In genomic region chr1:15215116-15215515, GRCh38 we compare ENCODE assay signal across 19 cellular contexts. TPM values are rescaled to one million over a fixed set of nuclear protein-coding genes. Genes with fewer than 3 reads are reported as not detected.
DNase-seq lines count a peak whose midpoint lies in the region; TF ChIP-seq lines count a peak whose summit lies in the region.
"Had no signal": no experiment of that assay in that cellular context is flagged by ENCODE, and none has a peak within 500 bp of the region (broad histone marks: within the 10 kb centered on the region; RNA-seq: fewer than 3 reads in every experiment).

No MANE protein-coding gene starts in this region.

- H3K4me1 ChIP-seq in Caco-2 (no peaks in the 10 kb centered on the region), mesodermal cell (ENCODE audit: control insufficient read depth, insufficient read depth, low read length, poor library complexity, severe bottlenecking) (peaks cover 16% of the 10 kb centered on the region), skeletal muscle tissue (ENCODE audit: control insufficient read depth in 3 of 3, insufficient read depth in 3 of 3, low read length in 3 of 3) (peaks cover 7 to 12% (median 10%) of the 10 kb centered on the region in 3 donors)

- in situ Hi-C loops in brain microvascular endothelial cell (cut with HindIII; ENCODE audit: low pct_ligation_motif_present, low sequenced_read_pairs) = no loop called here

- H3K27me3 ChIP-seq in Caco-2 (replicated peaks; ENCODE audit: control insufficient read depth, insufficient read depth, low read length) (no peaks in the 10 kb centered on the region), skeletal muscle tissue (ENCODE audit: control insufficient read depth in 3 of 3, insufficient read depth in 3 of 3, low read length in 3 of 3) (no peaks in the 10 kb centered on the region), brain microvascular endothelial cell (replicated peaks) (no peaks in the 10 kb centered on the region)
- H3K27me3 ChIP-seq: thyroid gland had no signal

- H3K36me3 ChIP-seq in Caco-2 (ENCODE audit: control insufficient read depth, insufficient read depth, low read length) (no peaks in the 10 kb centered on the region; the same call in 1 of the 2 replicates), mesodermal cell (ENCODE audit: control insufficient read depth, insufficient read depth, low read length) (peaks cover 31% of the 10 kb centered on the region), skeletal muscle tissue (ENCODE audit: control insufficient read depth in 3 of 3, insufficient read depth in 3 of 3, low read length in 3 of 3) (no peaks in the 10 kb centered on the region), brain microvascular endothelial cell (replicated peaks) (no peaks in the 10 kb centered on the region)
- H3K36me3 ChIP-seq: thyroid gland had no signal

- 95 to 97% methylated on average over 19 to 23 of the region's 23 CpGs for WGBS in mesodermal cell (ENCODE audit: insufficient coverage in 2 of 2), 2 experiments

- H3K4me3 ChIP-seq in Caco-2 (ENCODE audit: low read depth, low read length) = no peak overlapping the region
- peak overlapping the region; percentile 5 for H3K4me3 ChIP-seq in coronary artery
- H3K4me3 ChIP-seq in mesodermal cell (ENCODE audit: extremely low read depth, insufficient read depth, low read length, poor library complexity, severe bottlenecking) = no peak overlapping the region
- H3K4me3 ChIP-seq in skeletal muscle tissue (ENCODE audit: low read length in 3 of 3) = no peak overlapping the region
- no peak overlapping the region for H3K4me3 ChIP-seq in brain microvascular endothelial cell (ENCODE audit: low read depth, low read length)
- H3K4me3 ChIP-seq: GM23338, PC-9, thyroid gland had no signal

- no peak overlapping the region for H3K9ac ChIP-seq in skeletal muscle tissue (ENCODE audit: low read depth in 1 of 3, low read length in 3 of 3)

- BruUV-seq in Caco-2 (replicated peaks; lab: Mats Ljungman, UMichigan) = no TSS peak

- no peaks in the 10 kb centered on the region for H3K9me3 Mint-ChIP-seq in Caco-2 (ENCODE audit: unreplicated experiment)
- H3K9me3 Mint-ChIP-seq: activated T-helper 2 cell treated with anti-CD3 and anti-CD28 coated beads, Interferon-gamma antibody, Interleukin-2, Interleukin-4, amounts not matched to agents 10 μg/mL and 5 μg/mL and 100 μg/mL, durations not matched to agents 14 hours and 24 hours and 36 hours had no signal

- POLR2A ChIA-PET in Caco-2 (lab: Charles Lee) = no interaction called here

- CTCF ChIA-PET in Caco-2 (lab: Charles Lee) = no interaction called here

- no peaks in the 10 kb centered on the region for H3K27me3 Mint-ChIP-seq in Caco-2 (ENCODE audit: insufficient read depth, unreplicated experiment)

- DNase-seq in Caco-2 = no peak
- DNase-seq in coronary artery (ENCODE audit: low spot score) = no peak
- DNase-seq in T-helper 1 cell = no peak
- no peak for DNase-seq in NCI-H345 treated with DMSO at 0.1 percent for 48 hours (lab: John Stamatoyannopoulos, UW; ENCODE audit: unreplicated experiment)
- DNase-seq in activated T-cell treated with anti-CD3 and anti-CD28 coated beads for 4 hours = no peak
- no peak for DNase-seq in brain microvascular endothelial cell
- DNase-seq: activated CD8-positive, alpha-beta T cell treated with anti-CD3 and anti-CD28 coated beads, Interleukin-2, amount 10 ng/mL, durations not matched to agents 7 days and 5 days; amygdala; hippocampal formation; NCI-H1694; PC-9; stimulated activated CD4-positive, alpha-beta T cell treated with anti-CD3 and anti-CD28 coated beads, Interleukin-4, amount 100 ng/mL, for 1 hour; stimulated activated CD8-positive, alpha-beta memory T cell treated with anti-CD3 and anti-CD28 coated beads, Interleukin-4, amount 100 ng/mL, for 48 hours; thyroid gland had no signal

- intact Hi-C loops in Caco-2 (cut with micrococcal nuclease; ENCODE audit: unreplicated experiment) = no loop called here

- H3K36me3 Mint-ChIP-seq in Caco-2 (ENCODE audit: insufficient read depth, unreplicated experiment) = peaks cover 26% of the 10 kb centered on the region

- TF ChIP-seq CTCF in Caco-2 (IDR thresholded peaks at IDR 0.05; ENCODE audit: insufficient read depth in 1 of 2, low read depth in 1 of 2, low read length in 1 of 2, severe bottlenecking in 1 of 2, unreplicated experiment in 1 of 2) (no peak), coronary artery (IDR thresholded peaks at IDR 0.05) (no peak), brain microvascular endothelial cell (IDR thresholded peaks at IDR 0.05; ENCODE audit: low read depth, low read length, missing control alignments) (no peak)

- H3K4me3 Mint-ChIP-seq in Caco-2 (ENCODE audit: unreplicated experiment) = no peak overlapping the region
- H3K4me3 Mint-ChIP-seq: activated CD8-positive, alpha-beta T cell treated with anti-CD3 and anti-CD28 coated beads, Interleukin-2, amount 10 ng/mL, durations not matched to agents 7 days and 5 days; GM23338 had no signal

- H3K27ac Mint-ChIP-seq in Caco-2 (ENCODE audit: unreplicated experiment) = peak overlapping the region; percentile 22
- H3K27ac Mint-ChIP-seq: activated CD8-positive, alpha-beta T cell treated with anti-CD3 and anti-CD28 coated beads, Interleukin-2, amount 10 ng/mL, durations not matched to agents 7 days and 5 days; activated T-helper 2 cell treated with anti-CD3 and anti-CD28 coated beads, Interferon-gamma antibody, Interleukin-2, Interleukin-4, amounts not matched to agents 10 μg/mL and 5 μg/mL and 100 μg/mL, durations not matched to agents 14 hours and 24 hours and 36 hours had no signal

- H3K27ac ChIP-seq in coronary artery (peak overlapping the region; percentile 72 to 94), mesodermal cell (ENCODE audit: low read depth, low read length, severe bottlenecking) (peak overlapping the region; percentile 84), skeletal muscle tissue (ENCODE audit: low read depth, low read length) (peak overlapping the region; percentile 25), brain microvascular endothelial cell (no peak overlapping the region)
- H3K27ac ChIP-seq: PC-9, thyroid gland, VCaP had no signal

- H3K4me1 Mint-ChIP-seq in Caco-2 (ENCODE audit: low read depth, unreplicated experiment) = no peaks in the 10 kb centered on the region

- H3K9me3 ChIP-seq in Caco-2 (no peaks in the 10 kb centered on the region), mesodermal cell (ENCODE audit: control insufficient read depth, low read length) (no peaks in the 10 kb centered on the region), skeletal muscle tissue (ENCODE audit: control insufficient read depth in 3 of 3, low read length in 3 of 3) (no peaks in the 10 kb centered on the region)
- H3K9me3 ChIP-seq: thyroid gland had no signal

RNA-seq across cellular contexts. Expression of gene FHAD1, which starts 31.9 kb away (rescaled TPM):
- total RNA-seq in Caco-2 (2022) (0.18 TPM in 1 of 2 replicates, not detected in the other), skeletal muscle tissue (2.1 TPM)
- 1.0 TPM for polyA plus RNA-seq in mesodermal cell (2013, experiment 1 of 2)
- 0.71 TPM for polyA plus RNA-seq in mesodermal cell (2013, experiment 2 of 2)
- total RNA-seq: activated T-helper 2 cell treated with anti-CD3 and anti-CD28 coated beads, Interferon-gamma antibody, Interleukin-2, Interleukin-4, amounts not matched to agents 10 μg/mL and 5 μg/mL and 100 μg/mL, durations not matched to agents 14 hours and 24 hours and 36 hours had no signal
